ENCODE assay signal across 21 cellular contexts in genomic region chr7:55423277-55423711, GRCh38.
DNase-seq lines count a peak whose midpoint lies in the region; ATAC-seq and TF ChIP-seq lines count a peak whose summit lies in the region.
"Had no signal": no experiment of that assay in that cellular context is flagged by ENCODE, and none has a peak within 500 bp of the region (broad histone marks: within the 10 kb centered on the region; RNA-seq: fewer than 3 reads in every experiment).

No MANE protein-coding gene starts in this region.

- TF ChIP-seq CTCF in 22Rv1 (IDR thresholded peaks at IDR 0.05) (0 out of 2 replicates have a peak, but pooled peaks have one; percentile 3), astrocyte of the cerebellum (IDR thresholded peaks at IDR 0.05; ENCODE audit: low read depth, low read length, missing control alignments) (peak; percentile 54), foreskin fibroblast (IDR thresholded peaks at IDR 0.05; ENCODE audit: low read depth, low read length) (peak; percentile 34)

- DNase-seq in HCEC 1CT = peak; percentile 83
- no peak for DNase-seq in astrocyte of the cerebellum (ENCODE audit: low read depth)
- DNase-seq in foreskin fibroblast = peak; percentile 48 to 49
- no peak for DNase-seq in NOMO-1 treated with DMSO at 0.1 percent for 48 hours (lab: John Stamatoyannopoulos, UW; ENCODE audit: unreplicated experiment)
- no peak for DNase-seq in DMS153 (lab: John Stamatoyannopoulos, UW)
- DNase-seq: activated CD4-positive, alpha-beta memory T cell treated with anti-CD3 and anti-CD28 coated beads for 36 hours; activated naive CD8-positive, alpha-beta T cell treated with anti-CD3 and anti-CD28 coated beads, Interleukin-2, amount 50 U/mL, for 24 hours; activated T-cell treated with anti-CD3 and anti-CD28 coated beads, Interleukin-2, amount 50 U/mL, for 72 hours; left colon; NCI-H146; NCI-H446; stimulated activated CD4-positive, alpha-beta T cell treated with anti-CD3 and anti-CD28 coated beads, Interleukin-12 subunit alpha, Interleukin-12 subunit beta, amount 100 ng/mL, for 4 hours; stimulated activated naive CD4-positive, alpha-beta T cell treated with Interleukin-2 at 50 U/mL for 16 hours; upper lobe of left lung had no signal

- ATAC-seq in GM21737 (IDR thresholded peaks at IDR 0.05; ENCODE audit: unreplicated experiment) (no peak), HG03442 (IDR thresholded peaks at IDR 0.05; ENCODE audit: unreplicated experiment) (no peak)
- ATAC-seq: activated naive CD8-positive, alpha-beta T cell treated with anti-CD3 and anti-CD28 coated beads, Interleukin-2, amount 50 U/mL, for 24 hours; activated T-cell treated with anti-CD3 and anti-CD28 coated beads, Interleukin-2, amount 50 U/mL, for 72 hours; left colon had no signal

- no peak overlapping the region for H3K4me3 ChIP-seq in astrocyte of the cerebellum (ENCODE audit: low read depth, low read length)
- no peak overlapping the region for H3K4me3 ChIP-seq in foreskin fibroblast (ENCODE audit: low read depth in 1 of 2, low read length in 2 of 2)
- H3K4me3 ChIP-seq: A549, hepatocyte, SJCRH30, upper lobe of left lung had no signal

- in situ Hi-C loops in astrocyte of the cerebellum (cut with HindIII; ENCODE audit: low sequenced_read_pairs) = loop anchor here (5.0 to 10.0 kb wide), 2 partner anchors 642 to 646 kb away; partner anchors contain the start of gene SUMF2

- H3K27ac ChIP-seq in 22Rv1 = no peak overlapping the region
- H3K27ac ChIP-seq: A549, epithelial cell of prostate, SJCRH30, upper lobe of left lung had no signal

Comparison
In these comparisons a context has a peak if more than half of its experiments do, and no peak if none do; other contexts are left out.
1. CTCF ChIP-seq: peak in every context shown above with its lines; median percentile 54 in astrocyte of the cerebellum; 34 in foreskin fibroblast; 3 in 22Rv1.
2. DNase-seq: peak in HCEC 1CT (single experiment) and foreskin fibroblast (2 of 2); none in astrocyte of the cerebellum (single experiment), NOMO-1 treated with DMSO at 0.1 percent for 48 hours (single experiment) and DMS153 (single experiment).